In the genomic region with DNA sequence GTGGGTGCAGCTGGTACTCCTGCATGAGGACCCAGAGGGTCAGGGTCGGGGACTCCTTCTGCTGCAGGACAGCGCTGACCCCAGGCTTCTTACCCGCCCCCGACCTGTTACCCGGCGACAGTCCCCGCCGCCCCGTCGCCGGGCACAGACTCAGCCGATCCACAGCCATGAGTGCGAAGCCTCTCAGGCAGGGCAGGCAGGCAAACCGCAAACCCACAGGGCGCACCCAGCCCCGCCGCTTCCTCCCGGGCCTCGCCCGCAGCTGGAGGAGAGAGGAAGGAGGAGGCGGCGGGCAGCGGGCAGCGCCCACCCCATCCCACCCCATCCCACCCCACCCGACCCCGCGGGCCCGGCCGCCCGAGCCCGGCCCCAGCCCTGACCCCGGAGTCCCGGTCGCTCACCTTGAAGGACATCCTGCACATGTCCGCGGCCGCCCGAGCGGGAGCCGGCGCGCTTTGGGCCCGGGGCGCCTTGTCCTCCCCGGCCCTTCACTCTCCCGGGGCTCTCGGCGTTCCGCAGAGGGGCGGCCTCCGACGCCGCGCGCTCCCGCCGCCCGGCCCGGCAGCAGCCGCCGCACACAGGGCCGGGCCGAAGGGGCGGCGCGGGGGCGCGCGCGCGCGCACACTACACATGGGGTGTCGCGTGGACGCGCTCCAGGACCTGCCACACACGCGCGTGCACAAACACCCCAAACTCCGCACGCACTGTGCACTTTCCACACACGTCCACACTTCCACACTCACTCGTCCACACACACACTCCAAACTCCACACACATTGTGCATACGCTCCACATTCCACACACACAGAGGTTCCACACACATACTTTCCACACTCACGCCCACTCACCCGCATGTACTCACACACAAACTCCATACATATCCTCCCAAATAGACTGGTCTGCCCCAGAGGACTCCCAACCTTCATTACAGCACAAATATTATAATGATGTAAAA, we compare ENCODE assay signal across 8 cellular contexts. TPM values are rescaled to one million over a fixed set of nuclear protein-coding genes. Genes with fewer than 3 reads are reported as not detected.
DNase-seq lines count a peak whose midpoint lies in the region; ATAC-seq and TF ChIP-seq lines count a peak whose summit lies in the region.

A gene with protein sequence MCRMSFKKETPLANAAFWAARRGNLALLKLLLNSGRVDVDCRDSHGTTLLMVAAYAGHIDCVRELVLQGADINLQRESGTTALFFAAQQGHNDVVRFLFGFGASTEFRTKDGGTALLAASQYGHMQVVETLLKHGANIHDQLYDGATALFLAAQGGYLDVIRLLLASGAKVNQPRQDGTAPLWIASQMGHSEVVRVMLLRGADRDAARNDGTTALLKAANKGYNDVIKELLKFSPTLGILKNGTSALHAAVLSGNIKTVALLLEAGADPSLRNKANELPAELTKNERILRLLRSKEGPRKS (minus strand): TSS at position 603 of the 955 bp plus-strand sequence. CDS start 181 bp downstream, at position 422.

- H3K27ac ChIP-seq in SK-N-MC (no peak within 1 kb of the TSS), right cardiac atrium (ENCODE audit: low read length) (no peak within 1 kb of the TSS)

- H3K9me3 ChIP-seq in SK-N-MC (ENCODE audit: low read depth, low read length) (no peaks in the 10 kb centered on the region), right cardiac atrium (ENCODE audit: control insufficient read depth, low read length) (no peaks in the 10 kb centered on the region)

- H3K4me1 ChIP-seq in right cardiac atrium (ENCODE audit: control insufficient read depth, insufficient read depth, low read length) = no peaks in the 10 kb centered on the region

- 1% methylated on average over 86 of the region's 86 CpGs for WGBS in right cardiac atrium

- no peaks in the 10 kb centered on the region for H3K9me3 Mint-ChIP-seq in activated naive CD8-positive, alpha-beta T cell treated with anti-CD3 and anti-CD28 coated beads, Interleukin-2, amount 50 U/mL, for 24 hours

- peak within 1 kb of the TSS; percentile 81 for H3K4me3 Mint-ChIP-seq in activated naive CD8-positive, alpha-beta T cell treated with anti-CD3 and anti-CD28 coated beads, Interleukin-2, amount 50 U/mL, for 24 hours

- H3K36me3 ChIP-seq in H7 (replicated peaks; ENCODE audit: control insufficient read depth, insufficient read depth, low read length) (no peaks in the 10 kb centered on the region), SK-N-MC (ENCODE audit: insufficient read depth, low read length) (no peaks in the 10 kb centered on the region)

- no peak for TF ChIP-seq CTCF in AG10803 (conservative IDR thresholded peaks at IDR 0.05; ENCODE audit: low read length)
- no peak for TF ChIP-seq CTCF in retinal pigment epithelial cell (conservative IDR thresholded peaks at IDR 0.05; ENCODE audit: low read depth, low read length)

- peaks cover 16% of the 10 kb centered on the region for H3K4me1 Mint-ChIP-seq in activated naive CD8-positive, alpha-beta T cell treated with anti-CD3 and anti-CD28 coated beads, Interleukin-2, amount 50 U/mL, for 24 hours

- peaks cover 2% of the 10 kb centered on the region for H3K36me3 Mint-ChIP-seq in activated naive CD8-positive, alpha-beta T cell treated with anti-CD3 and anti-CD28 coated beads, Interleukin-2, amount 50 U/mL, for 24 hours (ENCODE audit: low read depth)

- H3K27me3 ChIP-seq in H7 (ENCODE audit: control insufficient read depth, insufficient read depth, low read length) (peaks cover 13% of the 10 kb centered on the region), right cardiac atrium (ENCODE audit: control insufficient read depth, insufficient read depth) (no peaks in the 10 kb centered on the region)

- peak; percentile 73 for ATAC-seq in activated naive CD8-positive, alpha-beta T cell treated with anti-CD3 and anti-CD28 coated beads, Interleukin-2, amount 50 U/mL, for 24 hours
- ATAC-seq in right cardiac atrium = peak; percentile 90 to 92
- ATAC-seq in HG02623 (IDR thresholded peaks at IDR 0.05; ENCODE audit: unreplicated experiment) = no peak

- DNase-seq in AG10803 (ENCODE audit: low read depth) = peak; percentile 29
- DNase-seq in H7 = peak; percentile 93
- no peak for DNase-seq in SK-N-MC (ENCODE audit: low read depth, low spot score)
- peak; percentile 55 for DNase-seq in activated naive CD8-positive, alpha-beta T cell treated with anti-CD3 and anti-CD28 coated beads, Interleukin-2, amount 50 U/mL, for 24 hours
- DNase-seq in right cardiac atrium = peak; percentile 51 to 89 (median 76)
- DNase-seq in retinal pigment epithelial cell (ENCODE audit: low read depth) = no peak
- no peak for DNase-seq in NCI-H2107 (lab: John Stamatoyannopoulos, UW)

- H3K4me3 ChIP-seq in AG10803 (ENCODE audit: low read length) (peak within 1 kb of the TSS; percentile 63), H7 (ENCODE audit: insufficient read depth, low read depth, low read length) (peak within 1 kb of the TSS; percentile 49), SK-N-MC (peak within 1 kb of the TSS; percentile 77), right cardiac atrium (ENCODE audit: low read length) (peak within 1 kb of the TSS; percentile 56), retinal pigment epithelial cell (ENCODE audit: low read length) (peak within 1 kb of the TSS; percentile 63)

- no peak within 1 kb of the TSS for H3K9ac ChIP-seq in SK-N-MC (ENCODE audit: insufficient read length)

- peak within 1 kb of the TSS; percentile 87 for H3K27ac Mint-ChIP-seq in activated naive CD8-positive, alpha-beta T cell treated with anti-CD3 and anti-CD28 coated beads, Interleukin-2, amount 50 U/mL, for 24 hours

- intact Hi-C loops in right cardiac atrium (cut with DNase I) = no loop called here

- H3K27me3 Mint-ChIP-seq in activated naive CD8-positive, alpha-beta T cell treated with anti-CD3 and anti-CD28 coated beads, Interleukin-2, amount 50 U/mL, for 24 hours = peaks cover 46% of the 10 kb centered on the region

RNA-seq across cellular contexts. Expression of the gene that starts here (rescaled TPM):
- 2.9 and 3.0 TPM in 2 replicates for total RNA-seq in H7 (2014; rRNA removed; shearing (Covaris generic))
- total RNA-seq in right cardiac atrium = 1 to 10 TPM; 3.1 to 3.9 (median 3.4) TPM
- 3.2 TPM for polyA plus RNA-seq in right cardiac atrium

Comparison
In these comparisons a context has a peak if more than half of its experiments do, and no peak if none do; other contexts are left out.
1. DNase-seq: peak in AG10803 (single experiment), H7 (single experiment), activated naive CD8-positive, alpha-beta T cell treated with anti-CD3 and anti-CD28 coated beads, Interleukin-2, amount 50 U/mL, for 24 hours (single experiment) and right cardiac atrium (3 of 3); none in SK-N-MC (single experiment), retinal pigment epithelial cell (single experiment) and NCI-H2107 (single experiment).
2. Peak in every context shown above with its lines, with median percentiles within 50 percentile points of each other: H3K4me3 ChIP-seq.